ENCODE assay signal across 20 cellular contexts in genomic region chr18:28581503-28582169, GRCh38.
DNase-seq lines count a peak whose midpoint lies in the region; ATAC-seq, FAIRE-seq and TF ChIP-seq lines count a peak whose summit lies in the region.
"Had no signal": no experiment of that assay in that cellular context is flagged by ENCODE, and none has a peak within 500 bp of the region (broad histone marks: within the 10 kb centered on the region; RNA-seq: fewer than 3 reads in every experiment).

No MANE protein-coding gene starts in this region.

- 54 to 66% (median 62%) methylated on average over 4 of the region's 4 CpGs for WGBS in heart left ventricle, 4 donors

- intact Hi-C loops in heart left ventricle (cut with DNase I) = no loop called here

- H3K27ac ChIP-seq in astrocyte (ENCODE audit: low read depth, low read length) = no peak overlapping the region
- H3K27ac ChIP-seq in heart left ventricle = no peak overlapping the region
- H3K27ac ChIP-seq: HL-60, SK-N-MC, tibial artery had no signal

- H3K9me3 ChIP-seq in astrocyte (ENCODE audit: insufficient read depth, low read depth, low read length) = no peaks in the 10 kb centered on the region
- H3K9me3 ChIP-seq in heart left ventricle = no peaks in the 10 kb centered on the region
- no peaks in the 10 kb centered on the region for H3K9me3 ChIP-seq in MG63
- H3K9me3 ChIP-seq: tibial artery had no signal

- peaks cover 12% of the 10 kb centered on the region for H3K4me1 ChIP-seq in astrocyte (ENCODE audit: insufficient read depth, low read length)
- H3K4me1 ChIP-seq in heart left ventricle = no peaks in the 10 kb centered on the region

- H3K27me3 Mint-ChIP-seq in astrocyte (ENCODE audit: low read depth, unreplicated experiment) (no peaks in the 10 kb centered on the region), nephron (ENCODE audit: low read depth) (no peaks in the 10 kb centered on the region)
- H3K27me3 Mint-ChIP-seq: activated naive CD8-positive, alpha-beta T cell treated with anti-CD3 and anti-CD28 coated beads, Interleukin-2, amount 10 ng/mL, durations not matched to agents 7 days and 5 days had no signal

- H3K36me3 Mint-ChIP-seq in astrocyte (ENCODE audit: low read depth, unreplicated experiment) (no peaks in the 10 kb centered on the region), nephron (ENCODE audit: low read depth) (no peaks in the 10 kb centered on the region)
- H3K36me3 Mint-ChIP-seq: activated naive CD8-positive, alpha-beta T cell treated with anti-CD3 and anti-CD28 coated beads, Interleukin-2, amount 10 ng/mL, durations not matched to agents 7 days and 5 days had no signal

- H3K4me3 Mint-ChIP-seq in astrocyte (ENCODE audit: unreplicated experiment) = no peak overlapping the region
- H3K4me3 Mint-ChIP-seq in nephron = no peak overlapping the region
- H3K4me3 Mint-ChIP-seq: activated naive CD8-positive, alpha-beta T cell treated with anti-CD3 and anti-CD28 coated beads, Interleukin-2, amount 10 ng/mL, durations not matched to agents 7 days and 5 days had no signal

- TF ChIP-seq POLR2A in heart left ventricle (IDR thresholded peaks at IDR 0.05) = no peak

- H3K79me2 ChIP-seq in astrocyte (ENCODE audit: insufficient read depth, low read length) = no peaks in the 10 kb centered on the region

- no peak overlapping the region for H3K4me2 ChIP-seq in astrocyte (ENCODE audit: low read length)

- H3K27me3 ChIP-seq in astrocyte (ENCODE audit: insufficient read depth, low read length) (no peaks in the 10 kb centered on the region), heart left ventricle (no peaks in the 10 kb centered on the region), MG63 (no peaks in the 10 kb centered on the region)
- H3K27me3 ChIP-seq: tibial artery had no signal

- ATAC-seq in heart left ventricle = no peak
- ATAC-seq: K562 had no signal

- peaks cover 14% of the 10 kb centered on the region for H3K4me1 Mint-ChIP-seq in astrocyte (ENCODE audit: low read depth, unreplicated experiment)
- H3K4me1 Mint-ChIP-seq in nephron = peaks cover 32% of the 10 kb centered on the region
- H3K4me1 Mint-ChIP-seq: activated naive CD8-positive, alpha-beta T cell treated with anti-CD3 and anti-CD28 coated beads, Interleukin-2, amount 10 ng/mL, durations not matched to agents 7 days and 5 days had no signal

- no peak overlapping the region for H3K4me3 ChIP-seq in astrocyte (ENCODE audit: insufficient read depth, low read depth, low read length)
- no peak overlapping the region for H3K4me3 ChIP-seq in heart left ventricle
- H3K4me3 ChIP-seq in MG63 = no peak overlapping the region
- H3K4me3 ChIP-seq: K562, SK-N-MC, tibial artery had no signal

- H3K36me3 ChIP-seq in astrocyte (ENCODE audit: insufficient read depth, low read length) = no peaks in the 10 kb centered on the region
- H3K36me3 ChIP-seq in heart left ventricle = no peaks in the 10 kb centered on the region
- H3K36me3 ChIP-seq in MG63 = no peaks in the 10 kb centered on the region
- H3K36me3 ChIP-seq: tibial artery had no signal

- FAIRE-seq in astrocyte (lab: Jason Lieb, UNC) (no peak), frontal cortex (lab: Jason Lieb, UNC) (no peak)
- FAIRE-seq: endothelial cell of umbilical vein, K562, keratinocyte had no signal

- no peaks in the 10 kb centered on the region for H4K20me1 ChIP-seq in astrocyte (ENCODE audit: insufficient read depth, low read length)

- TF ChIP-seq CTCF in astrocyte (IDR thresholded peaks at IDR 0.05; ENCODE audit: insufficient read depth, low read depth, low read length) = no peak
- TF ChIP-seq CTCF in nephron (IDR thresholded peaks at IDR 0.05; ENCODE audit: unreplicated experiment in 3 of 3) = no peak
- no peak for TF ChIP-seq CTCF in heart left ventricle (IDR thresholded peaks at IDR 0.05)

- H3K27ac Mint-ChIP-seq in astrocyte (ENCODE audit: unreplicated experiment) = no peak overlapping the region
- H3K27ac Mint-ChIP-seq in nephron = peak overlapping the region; percentile 11 to 41 (median 29)
- H3K27ac Mint-ChIP-seq: activated naive CD8-positive, alpha-beta T cell treated with anti-CD3 and anti-CD28 coated beads, Interleukin-2, amount 10 ng/mL, durations not matched to agents 7 days and 5 days had no signal

- no peak overlapping the region for H2AFZ ChIP-seq in astrocyte (ENCODE audit: low read depth, low read length)

- no peak overlapping the region for H3K9ac ChIP-seq in astrocyte (ENCODE audit: low read length)

- no peaks in the 10 kb centered on the region for H3K9me3 Mint-ChIP-seq in astrocyte (ENCODE audit: unreplicated experiment)
- no peaks in the 10 kb centered on the region for H3K9me3 Mint-ChIP-seq in nephron

- DNase-seq in NCI-H1092 (lab: John Stamatoyannopoulos, UW) (peak; percentile 58), NCI-H2171 (lab: John Stamatoyannopoulos, UW) (peak; percentile 31), astrocyte (ENCODE audit: low read depth) (peak; percentile 58), heart left ventricle (no peak), frontal cortex (ENCODE audit: low spot score in 2 of 2) (no peak), SIG-M5 (lab: John Stamatoyannopoulos, UW) (no peak), MG63 (no peak)
- DNase-seq: activated CD4-positive, alpha-beta T cell treated with anti-CD3 and anti-CD28 coated beads, Interleukin-2, amount 50 U/mL, for 4 hours; activated naive CD8-positive, alpha-beta T cell treated with anti-CD3 and anti-CD28 coated beads, Interleukin-2, amount 10 ng/mL, durations not matched to agents 7 days and 5 days; glutamatergic neuron; NCI-H1694 treated with DMSO at 0.1 percent for 48 hours; occipital lobe; stimulated activated CD4-positive, alpha-beta T cell treated with anti-CD3 and anti-CD28 coated beads, Interleukin-4, amount 100 ng/mL, for 1 hour; tibial artery had no signal

Comparison
In these comparisons a context has a peak if more than half of its experiments do, and no peak if none do; other contexts are left out.
1. DNase-seq: peak in NCI-H1092 (single experiment), NCI-H2171 (single experiment) and astrocyte (single experiment); none in heart left ventricle (0 of 5), frontal cortex (0 of 2), SIG-M5 (single experiment) and MG63 (single experiment).